Comparison of ENCODE assay signal across 26 cellular contexts in the genomic region with DNA sequence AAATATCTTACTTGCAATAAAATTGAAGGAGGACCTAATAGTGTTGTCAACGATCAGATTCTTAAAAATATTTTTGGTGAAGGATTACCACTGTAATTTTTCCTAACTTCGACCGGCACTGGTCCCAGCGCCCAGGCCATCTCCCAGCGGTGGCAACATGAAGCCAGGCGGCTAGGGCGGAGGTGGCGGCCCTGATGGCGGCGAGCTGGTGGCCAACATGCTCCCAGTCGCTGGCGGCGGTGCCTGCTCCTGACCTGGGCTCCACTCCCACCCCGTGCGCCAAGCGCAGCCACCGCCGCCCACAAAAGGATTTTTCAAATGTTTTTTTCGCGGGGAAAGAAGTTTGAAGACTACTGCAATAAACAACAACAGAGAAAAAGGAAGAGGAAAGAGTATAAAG.
"Had no signal": no experiment of that assay in that cellular context is flagged by ENCODE, and none has a peak within 500 bp of the region (broad histone marks: within the 10 kb centered on the region; RNA-seq: fewer than 3 reads in every experiment).

No MANE protein-coding gene starts in this region.

- H3K27ac Mint-ChIP-seq: dendritic cell treated with granulocyte-macrophage colony-stimulating factor and Interleukin-4, amounts not matched to agents 40 ng/mL and 50 ng/mL, for 4 days; effector memory CD8-positive, alpha-beta T cell; endodermal cell had no signal

- H3K36me3 ChIP-seq: colonic mucosa, esophagus muscularis mucosa, esophagus squamous epithelium, gastrocnemius medialis, gastroesophageal sphincter, heart right ventricle had no signal

- H3K27ac ChIP-seq: colonic mucosa, coronary artery, dorsolateral prefrontal cortex, epithelial cell of prostate, esophagus muscularis mucosa, esophagus squamous epithelium, foreskin keratinocyte, gastrocnemius medialis, gastroesophageal sphincter, heart left ventricle, heart right ventricle, hepatocyte had no signal

- H3K4me3 ChIP-seq: colonic mucosa, coronary artery, dorsolateral prefrontal cortex, esophagus muscularis mucosa, esophagus squamous epithelium, gastrocnemius medialis, gastroesophageal sphincter, heart left ventricle, heart right ventricle, hepatocyte had no signal

- H3K27me3 ChIP-seq: colonic mucosa, dorsolateral prefrontal cortex, esophagus muscularis mucosa, esophagus squamous epithelium, foreskin keratinocyte, gastrocnemius medialis, gastroesophageal sphincter, heart left ventricle, heart right ventricle, hepatocyte had no signal

- ATAC-seq: effector memory CD8-positive, alpha-beta T cell; esophagus mucosa; foreskin keratinocyte; gastrocnemius medialis; gastroesophageal sphincter; heart left ventricle; heart right ventricle had no signal

- H3K4me3 Mint-ChIP-seq: dendritic cell treated with granulocyte-macrophage colony-stimulating factor and Interleukin-4, amounts not matched to agents 40 ng/mL and 50 ng/mL, for 4 days; effector memory CD8-positive, alpha-beta T cell; endodermal cell had no signal

- H3K4me2 ChIP-seq: hepatocyte had no signal

- H3K27me3 Mint-ChIP-seq: dendritic cell treated with granulocyte-macrophage colony-stimulating factor and Interleukin-4, amounts not matched to agents 40 ng/mL and 50 ng/mL, for 4 days had no signal

- H3K4me1 ChIP-seq: colonic mucosa, esophagus muscularis mucosa, esophagus squamous epithelium, foreskin keratinocyte, gastrocnemius medialis, gastroesophageal sphincter, heart left ventricle, heart right ventricle had no signal

- H3K79me2 ChIP-seq: hepatocyte had no signal

- H2AFZ ChIP-seq: hepatocyte had no signal

- DNase-seq: colonic mucosa; cortex of kidney; dermis blood vessel endothelial cell; dorsolateral prefrontal cortex; effector CD4-positive, alpha-beta T cell; effector CD8-positive, alpha-beta T cell; effector memory CD4-positive, alpha-beta T cell; effector memory CD8-positive, alpha-beta T cell; endodermal cell; erythroblast; esophagus squamous epithelium; foreskin fibroblast; foreskin keratinocyte; foreskin melanocyte; gastrocnemius medialis; glutamatergic neuron; head of caudate nucleus; heart left ventricle; heart right ventricle had no signal
